16 cellular contexts compared by ENCODE assay signal in genomic region chr15:94532226-94532625, GRCh38.
DNase-seq lines count a peak whose midpoint lies in the region; ATAC-seq, FAIRE-seq and TF ChIP-seq lines count a peak whose summit lies in the region.
"Had no signal": no experiment of that assay in that cellular context is flagged by ENCODE, and none has a peak within 500 bp of the region (broad histone marks: within the 10 kb centered on the region; RNA-seq: fewer than 3 reads in every experiment).

No MANE protein-coding gene starts in this region.

- H3K27ac Mint-ChIP-seq in natural killer cell, result no peak overlapping the region
- H3K27ac Mint-ChIP-seq: IgD-negative memory B cell had no signal

- H2BK12ac ChIP-seq in mesenchymal stem cell (ENCODE audit: low read length in 2 of 2), result no peak overlapping the region

- no peak overlapping the region for H2BK120ac ChIP-seq in mesenchymal stem cell (ENCODE audit: low read depth, low read length)

- TF ChIP-seq RAD21 in liver (IDR thresholded peaks at IDR 0.05), result no peak
- TF ChIP-seq RAD21 in HepG2 (CRISPR knock-in tag; IDR thresholded peaks at IDR 0.05), result no peak

- H3K9me3 Mint-ChIP-seq in natural killer cell, result no peaks in the 10 kb centered on the region

- WGBS in liver, result 46% methylated on average over 3 of the region's 3 CpGs
- WGBS in HepG2 (ENCODE audit: low lambda C conversion rate), result 5% methylated on average over 3 of the region's 3 CpGs
- 70% methylated on average over 3 of the region's 3 CpGs for WGBS in mesenchymal stem cell

- no peak overlapping the region for H3K23ac ChIP-seq in mesenchymal stem cell (ENCODE audit: low read length in 2 of 2)

- H4K20me1 ChIP-seq in HepG2 (ENCODE audit: insufficient read depth, low read length), result no peaks in the 10 kb centered on the region
- H4K20me1 ChIP-seq: BLaER1 had no signal

- POLR2A ChIA-PET in HepG2 (lab: Yijun Ruan, JAX), result no interaction called here

- no peak overlapping the region for H3K9ac ChIP-seq in liver (ENCODE audit: low read depth in 1 of 2, low read length in 2 of 2)
- H3K9ac ChIP-seq in HepG2 (ENCODE audit: insufficient read depth, low read depth, low read length), result no peak overlapping the region
- no peak overlapping the region for H3K9ac ChIP-seq in mesenchymal stem cell (ENCODE audit: low read length)
- H3K9ac ChIP-seq: BLaER1 had no signal

- no peak overlapping the region for H3K4me2 ChIP-seq in HepG2 (ENCODE audit: low read depth, low read length)
- H3K4me2 ChIP-seq in mesenchymal stem cell (ENCODE audit: low read length, poor library complexity, severe bottlenecking), result no peak overlapping the region
- H3K4me2 ChIP-seq: BLaER1 had no signal

- no peak for TF ChIP-seq EP300 in HepG2 (IDR thresholded peaks at IDR 0.05; ENCODE audit: low read depth in 2 of 2, low read length in 2 of 2)
- TF ChIP-seq EP300 in HepG2 (CRISPR knock-in tag; IDR thresholded peaks at IDR 0.05; ENCODE audit: borderline replicate concordance), result no peak

- no peak overlapping the region for H3K4me3 Mint-ChIP-seq in natural killer cell
- H3K4me3 Mint-ChIP-seq: IgD-negative memory B cell had no signal

- no peak overlapping the region for H2BK5ac ChIP-seq in mesenchymal stem cell (ENCODE audit: low read depth, low read length, poor library complexity, severe bottlenecking)

- FAIRE-seq in HepG2 (lab: Jason Lieb, UNC), result no peak
- FAIRE-seq: H1 had no signal

- H2AFZ ChIP-seq in HepG2 (ENCODE audit: low read length) (no peak overlapping the region), mesenchymal stem cell (ENCODE audit: low read depth, low read length) (no peak overlapping the region)

- no peaks in the 10 kb centered on the region for H3K4me1 Mint-ChIP-seq in natural killer cell
- H3K4me1 Mint-ChIP-seq: IgD-negative memory B cell had no signal

- no peak overlapping the region for H2BK15ac ChIP-seq in mesenchymal stem cell (ENCODE audit: low read depth, poor library complexity, severe bottlenecking)

- no peak overlapping the region for H3K27ac ChIP-seq in liver (ENCODE audit: low read depth in 1 of 2, low read length in 2 of 2)
- H3K27ac ChIP-seq in HepG2 (ENCODE audit: extremely low read length, insufficient read depth, low read length), result no peak overlapping the region
- no peak overlapping the region for H3K27ac ChIP-seq in mesenchymal stem cell (ENCODE audit: low read length, poor library complexity, severe bottlenecking)
- H3K27ac ChIP-seq: 22Rv1, BLaER1 had no signal

- H3K4ac ChIP-seq in mesenchymal stem cell (ENCODE audit: low read depth in 1 of 2, low read length in 2 of 2), result no peak overlapping the region

- no peaks in the 10 kb centered on the region for H3K36me3 ChIP-seq in liver (ENCODE audit: control insufficient read depth in 4 of 4, insufficient read depth in 3 of 4, low read depth in 1 of 4, low read length in 3 of 4)
- H3K36me3 ChIP-seq in HepG2 (replicated peaks in 1 of 2; ENCODE audit: control insufficient read depth in 1 of 2, insufficient read depth in 2 of 2, low read length in 2 of 2), result no peaks in the 10 kb centered on the region
- no peaks in the 10 kb centered on the region for H3K36me3 ChIP-seq in mesenchymal stem cell (ENCODE audit: control insufficient read depth in 1 of 2, insufficient read depth in 2 of 2, low read depth in 1 of 2, low read length in 2 of 2)
- H3K36me3 ChIP-seq: BLaER1 had no signal

- H3K36me3 Mint-ChIP-seq in natural killer cell, result no peaks in the 10 kb centered on the region
- H3K36me3 Mint-ChIP-seq: IgD-negative memory B cell had no signal

- H3K27me3 Mint-ChIP-seq in natural killer cell (ENCODE audit: low read depth in 2 of 2), result peaks cover 33 to 53% of the 10 kb centered on the region in 2 donors
- H3K27me3 Mint-ChIP-seq: IgD-negative memory B cell had no signal

- H2AK5ac ChIP-seq in mesenchymal stem cell (ENCODE audit: low read length, severe bottlenecking), result no peak overlapping the region

- intact Hi-C loops in HepG2 (cut with micrococcal nuclease; ENCODE audit: unreplicated experiment), result no loop called here
- intact Hi-C loops in natural killer cell (cut with micrococcal nuclease), result no loop called here

- H4K91ac ChIP-seq in mesenchymal stem cell (ENCODE audit: low read length), result no peak overlapping the region

- DNase-seq in HepG2 (ENCODE audit: low spot score) (no peak), mesenchymal stem cell (peak; percentile 1), omental fat pad (ENCODE audit: low spot score) (no peak), NCI-H1417 treated with DMSO at 0.1 percent for 48 hours (lab: John Stamatoyannopoulos, UW) (no peak), natural killer cell (no peak)
- DNase-seq: AML-193, DMS53, GF-D8, HCEC 1CT had no signal

- no peak for TF ChIP-seq POLR2A in HepG2 (IDR thresholded peaks at IDR 0.05; ENCODE audit: insufficient read depth in 1 of 2, low read depth in 2 of 2, low read length in 2 of 2)

- no peak overlapping the region for H3K4me3 ChIP-seq in liver (ENCODE audit: low read depth in 1 of 3, low read length in 3 of 3)
- no peak overlapping the region for H3K4me3 ChIP-seq in HepG2 (replicated peaks in 1 of 3; ENCODE audit: insufficient read depth in 1 of 3, low read depth in 2 of 3, low read length in 3 of 3)
- H3K4me3 ChIP-seq in mesenchymal stem cell (ENCODE audit: insufficient read depth in 1 of 2, low read depth in 1 of 2, low read length in 2 of 2), result no peak overlapping the region
- H3K4me3 ChIP-seq: BLaER1 had no signal

- no TSS peak for BruUV-seq in HepG2 (replicated peaks; lab: Mats Ljungman, UMichigan)

- peaks cover 0 to 2% (median 0%) of the 10 kb centered on the region in 4 donors for H3K4me1 ChIP-seq in liver (ENCODE audit: control insufficient read depth in 4 of 4, insufficient read depth in 4 of 4, low read length in 3 of 4)
- no peaks in the 10 kb centered on the region for H3K4me1 ChIP-seq in HepG2 (ENCODE audit: insufficient read depth, low read length)
- no peaks in the 10 kb centered on the region for H3K4me1 ChIP-seq in mesenchymal stem cell (ENCODE audit: control insufficient read depth, insufficient read depth, low read depth, low read length)
- H3K4me1 ChIP-seq: BLaER1 had no signal

- no peaks in the 10 kb centered on the region for H3K79me2 ChIP-seq in HepG2 (ENCODE audit: insufficient read depth, low read length)

- no peaks in the 10 kb centered on the region for H3K9me3 ChIP-seq in liver (ENCODE audit: control insufficient read depth in 4 of 4, low read length in 3 of 4)
- H3K9me3 ChIP-seq in HepG2 (ENCODE audit: low read length), result peaks cover 18% of the 10 kb centered on the region
- no peaks in the 10 kb centered on the region for H3K9me3 ChIP-seq in mesenchymal stem cell (ENCODE audit: control insufficient read depth, low read length)
- H3K9me3 ChIP-seq: BLaER1 had no signal

- CTCF ChIA-PET in HepG2 (lab: Yijun Ruan, JAX; ENCODE audit: low intra/inter-chr PET ratio, low total read pairs), result no interaction called here

- no peaks in the 10 kb centered on the region for H3K79me1 ChIP-seq in mesenchymal stem cell (replicated peaks; ENCODE audit: low read length, poor library complexity, severe bottlenecking)

- no peak overlapping the region for H4K8ac ChIP-seq in mesenchymal stem cell (ENCODE audit: low read length)

- in situ Hi-C loops in HepG2 (cut with HindIII; ENCODE audit: extremely low pct_ligation_motif_present, low pct_unique_long_range_greater_than_20kb), result no loop called here

- H3K14ac ChIP-seq in mesenchymal stem cell (ENCODE audit: low read length in 2 of 2), result no peak overlapping the region

- TF ChIP-seq CTCF in liver (IDR thresholded peaks at IDR 0.05; ENCODE audit: low read depth, low read length, missing input control), result no peak
- no peak for TF ChIP-seq CTCF in HepG2 (CRISPR knock-in tag; IDR thresholded peaks at IDR 0.05)
- TF ChIP-seq CTCF in omental fat pad (IDR thresholded peaks at IDR 0.05), result no peak
- no peak for TF ChIP-seq CTCF in natural killer cell (IDR thresholded peaks at IDR 0.05)

- peaks cover 0 to 4% (median 0%) of the 10 kb centered on the region in 4 donors for H3K27me3 ChIP-seq in liver (ENCODE audit: control insufficient read depth in 4 of 4, insufficient read depth in 4 of 4, low read length in 3 of 4)
- no peaks in the 10 kb centered on the region for H3K27me3 ChIP-seq in HepG2 (ENCODE audit: control insufficient read depth in 1 of 2, insufficient read depth in 2 of 2, low read length in 2 of 2)
- H3K27me3 ChIP-seq in mesenchymal stem cell (ENCODE audit: control insufficient read depth in 1 of 2, insufficient read depth in 1 of 2, low read length in 2 of 2), result no peaks in the 10 kb centered on the region
- H3K27me3 ChIP-seq: BLaER1 had no signal

- H3K18ac ChIP-seq in mesenchymal stem cell (ENCODE audit: low read depth in 1 of 2, low read length in 2 of 2), result no peak overlapping the region

- ATAC-seq in HepG2 (no peak), omental fat pad (ENCODE audit: low FRiP score) (peak; percentile 92), GM19463 (IDR thresholded peaks at IDR 0.05; ENCODE audit: unreplicated experiment) (no peak), GM19035 (IDR thresholded peaks at IDR 0.05; ENCODE audit: unreplicated experiment) (no peak), natural killer cell (no peak)

TF ChIP-seq in liver, 16 proteins besides CTCF, POLR2A, EP300 and RAD21 (continues in another document):
- TF ChIP-seq RXRA (IDR thresholded peaks at IDR 0.05) (peak in 1 of 2 donors; percentile 31), GABPA (IDR thresholded peaks at IDR 0.05 in 1 of 2, conservative IDR thresholded peaks at IDR 0.05 in 1 of 2) (no peak), NR2F2 (IDR thresholded peaks at IDR 0.05) (peak; percentile 27), MAX (IDR thresholded peaks at IDR 0.05) (no peak), TAF1 (conservative IDR thresholded peaks at IDR 0.05) (no peak), JUND (IDR thresholded peaks at IDR 0.05) (peak in 1 of 2 donors; percentile 25), YY1 (IDR thresholded peaks at IDR 0.05) (peak; percentile 12), SP1 (IDR thresholded peaks at IDR 0.05) (peak; percentile 13)

TF ChIP-seq in HepG2, 621 proteins besides CTCF, POLR2A, EP300 and RAD21:
- TF ChIP-seq TOPORS (CRISPR knock-in tag; IDR thresholded peaks at IDR 0.05), result no peak
- TF ChIP-seq MAF1 (CRISPR knock-in tag; IDR thresholded peaks at IDR 0.05; ENCODE audit: borderline replicate concordance), result no peak
- TF ChIP-seq ZNF160 (CRISPR knock-in tag; IDR thresholded peaks at IDR 0.05), result no peak
- TF ChIP-seq NFKB2 (CRISPR knock-in tag; IDR thresholded peaks at IDR 0.05; ENCODE audit: borderline replicate concordance), result no peak
- TF ChIP-seq ELF1 (CRISPR knock-in tag; IDR thresholded peaks at IDR 0.05), result no peak
- no peak for TF ChIP-seq NFATC3 (CRISPR knock-in tag; IDR thresholded peaks at IDR 0.05)
- no peak for TF ChIP-seq KLF6 (CRISPR knock-in tag; IDR thresholded peaks at IDR 0.05)
- no peak for TF ChIP-seq ZNF431 (CRISPR knock-in tag; IDR thresholded peaks at IDR 0.05; ENCODE audit: borderline replicate concordance, low read depth)
- no peak for TF ChIP-seq ZFP90 (CRISPR knock-in tag; IDR thresholded peaks at IDR 0.05; ENCODE audit: borderline replicate concordance)
- TF ChIP-seq ZNF614 (CRISPR knock-in tag; IDR thresholded peaks at IDR 0.05; ENCODE audit: borderline replicate concordance), result no peak
- no peak for TF ChIP-seq ZNF501 (CRISPR knock-in tag; IDR thresholded peaks at IDR 0.05)
- no peak for TF ChIP-seq TRIM24 (CRISPR knock-in tag; IDR thresholded peaks at IDR 0.05)
- no peak for TF ChIP-seq ZNF776 (CRISPR knock-in tag; IDR thresholded peaks at IDR 0.05)
